11 cellular contexts compared by ENCODE assay signal in genomic region chr6:113122060-113122459, GRCh38.
A peak's percentile ranks its signal among the peaks of the same experiment; 100 is the strongest.
DNase-seq lines count a peak whose midpoint lies in the region; ATAC-seq, FAIRE-seq and TF ChIP-seq lines count a peak whose summit lies in the region.
"Had no signal": no experiment of that assay in that cellular context is flagged by ENCODE, and none has a peak within 500 bp of the region (broad histone marks: within the 10 kb centered on the region; RNA-seq: fewer than 3 reads in every experiment).

No MANE protein-coding gene starts in this region.

- H3K27me3 ChIP-seq in endodermal cell (ENCODE audit: control insufficient read depth, insufficient read depth, low read length, poor library complexity, severe bottlenecking) (no peaks in the 10 kb centered on the region), liver (ENCODE audit: control insufficient read depth in 4 of 4, insufficient read depth in 4 of 4, low read length in 3 of 4) (no peaks in the 10 kb centered on the region)
- H3K27me3 ChIP-seq in effector memory CD4-positive, alpha-beta T cell (replicated peaks; ENCODE audit: control insufficient read depth, insufficient read depth, low read length, poor library complexity, severe bottlenecking) = no peaks in the 10 kb centered on the region

- no peak overlapping the region for H3K27ac Mint-ChIP-seq in endodermal cell
- H3K27ac Mint-ChIP-seq: immature natural killer cell had no signal

- H3K4me1 Mint-ChIP-seq in endodermal cell = no peaks in the 10 kb centered on the region
- H3K4me1 Mint-ChIP-seq: immature natural killer cell had no signal

- TF ChIP-seq POLR2A in GM12892 (IDR thresholded peaks at IDR 0.05; ENCODE audit: low read depth, low read length) = no peak

- peak overlapping the region; percentile 15 for H3K27ac ChIP-seq in endodermal cell (ENCODE audit: low read depth, low read length)
- H3K27ac ChIP-seq in liver (ENCODE audit: low read depth in 1 of 2, low read length in 2 of 2) = no peak overlapping the region
- no peak overlapping the region for H3K27ac ChIP-seq in effector memory CD4-positive, alpha-beta T cell (ENCODE audit: insufficient read depth, low read length, poor library complexity, severe bottlenecking)
- H3K27ac ChIP-seq: SK-N-MC had no signal

- H3K9me3 ChIP-seq in endodermal cell (ENCODE audit: control insufficient read depth, low read length) (no peaks in the 10 kb centered on the region), liver (ENCODE audit: control insufficient read depth in 4 of 4, low read length in 3 of 4) (peaks cover 0 to 3% (median 1%) of the 10 kb centered on the region in 4 donors)
- no peaks in the 10 kb centered on the region for H3K9me3 ChIP-seq in effector memory CD4-positive, alpha-beta T cell (ENCODE audit: control insufficient read depth, low read length)

- no peak overlapping the region for H3K4me3 Mint-ChIP-seq in endodermal cell
- H3K4me3 Mint-ChIP-seq: immature natural killer cell had no signal

- peak; percentile 4 to 19 for TF ChIP-seq RAD21 in liver (IDR thresholded peaks at IDR 0.05)

- H3K36me3 Mint-ChIP-seq in endodermal cell (ENCODE audit: low read depth) = no peaks in the 10 kb centered on the region
- H3K36me3 Mint-ChIP-seq: immature natural killer cell had no signal

- H3K9me3 Mint-ChIP-seq in endodermal cell = no peaks in the 10 kb centered on the region

- WGBS in endodermal cell (ENCODE audit: insufficient coverage in 1 of 2, insufficient read length in 1 of 2), 2 experiments = 62% methylated on average over 1 of the region's 1 CpG; no CpG with 5 or more reads in 1 of the 2 experiments
- 69% methylated on average over 1 of the region's 1 CpG for WGBS in liver

- no peak overlapping the region for H3K4me3 ChIP-seq in endodermal cell (ENCODE audit: low read length)
- H3K4me3 ChIP-seq in liver (ENCODE audit: low read depth in 1 of 3, low read length in 3 of 3) = no peak overlapping the region
- no peak overlapping the region for H3K4me3 ChIP-seq in effector memory CD4-positive, alpha-beta T cell (ENCODE audit: insufficient read depth, low read depth, low read length, poor library complexity, severe bottlenecking)
- H3K4me3 ChIP-seq: SK-N-MC had no signal

- ATAC-seq in GM21360 (IDR thresholded peaks at IDR 0.05; ENCODE audit: unreplicated experiment) (no peak), HG02981 (IDR thresholded peaks at IDR 0.05; ENCODE audit: unreplicated experiment) (no peak)

- peak; percentile 63 for TF ChIP-seq CTCF in endodermal cell (conservative IDR thresholded peaks at IDR 0.05)
- TF ChIP-seq CTCF in liver (IDR thresholded peaks at IDR 0.05; ENCODE audit: low read depth, low read length, missing input control) = no peak

- no peaks in the 10 kb centered on the region for H3K4me1 ChIP-seq in endodermal cell (ENCODE audit: control insufficient read depth, insufficient read depth, low read length)
- no peaks in the 10 kb centered on the region for H3K4me1 ChIP-seq in liver (ENCODE audit: control insufficient read depth in 4 of 4, insufficient read depth in 4 of 4, low read length in 3 of 4)
- no peaks in the 10 kb centered on the region for H3K4me1 ChIP-seq in effector memory CD4-positive, alpha-beta T cell (ENCODE audit: control insufficient read depth, insufficient read depth, low read length, poor library complexity, severe bottlenecking)

- DNase-seq in COLO829 (ENCODE audit: low spot score) (peak; percentile 27), NCI-H446 (lab: John Stamatoyannopoulos, UW) (peak; percentile 45 to 76), endodermal cell (peak; percentile 66), GM12892 (ENCODE audit: insufficient read length) (no peak)
- DNase-seq in effector memory CD4-positive, alpha-beta T cell = no peak
- DNase-seq: immature natural killer cell; stimulated activated CD4-positive, alpha-beta T cell treated with anti-CD3 and anti-CD28 coated beads, Interleukin-4, amount 100 ng/mL, for 24 hours had no signal

- H3K9ac ChIP-seq in endodermal cell (ENCODE audit: extremely low read depth, low read length, poor library complexity, severe bottlenecking) = no peak overlapping the region
- H3K9ac ChIP-seq in liver (ENCODE audit: low read depth in 1 of 2, low read length in 2 of 2) = no peak overlapping the region

- FAIRE-seq in GM12892 (lab: Jason Lieb, UNC) = no peak

- no peaks in the 10 kb centered on the region for H3K36me3 ChIP-seq in endodermal cell (ENCODE audit: control insufficient read depth, insufficient read depth, low read length)
- H3K36me3 ChIP-seq in liver (ENCODE audit: control insufficient read depth in 4 of 4, insufficient read depth in 3 of 4, low read depth in 1 of 4, low read length in 3 of 4) = no peaks in the 10 kb centered on the region
- no peaks in the 10 kb centered on the region for H3K36me3 ChIP-seq in effector memory CD4-positive, alpha-beta T cell (ENCODE audit: control insufficient read depth, insufficient read depth, low read length)

- H3K27me3 Mint-ChIP-seq in endodermal cell (ENCODE audit: insufficient read depth) = no peaks in the 10 kb centered on the region

TF ChIP-seq in liver, 16 proteins besides CTCF, POLR2A, EP300 and RAD21:
- peak; percentile 26 for TF ChIP-seq NR2F2 (IDR thresholded peaks at IDR 0.05)
- no peak for TF ChIP-seq TAF1 (conservative IDR thresholded peaks at IDR 0.05)

Comparison
In these comparisons a context has a peak if more than half of its experiments do, and no peak if none do; other contexts are left out.
1. DNase-seq: peak in COLO829 (single experiment), NCI-H446 (2 of 2) and endodermal cell (single experiment); none in effector memory CD4-positive, alpha-beta T cell (0 of 3) and GM12892 (single experiment).